ENCODE assay signal across 15 cellular contexts in the genomic region with DNA sequence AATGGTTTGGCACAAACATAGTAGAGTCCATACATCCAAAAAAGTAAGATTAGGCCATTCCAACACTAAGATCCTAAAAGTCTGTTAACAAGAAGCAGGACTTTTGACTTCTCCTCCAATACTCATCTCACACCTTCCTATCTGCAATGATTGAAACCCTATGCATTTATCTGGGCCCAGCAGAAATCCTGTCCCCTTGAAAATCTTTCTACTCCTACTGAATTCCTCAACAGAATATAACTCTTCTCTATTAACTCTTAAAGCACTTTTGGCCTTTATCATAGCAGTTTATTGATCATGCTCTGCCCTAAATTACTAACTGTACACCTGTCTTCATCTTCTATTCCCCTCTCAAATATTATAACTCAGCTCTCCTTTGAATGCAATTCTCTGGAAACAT. TPM values are rescaled to one million over a fixed set of nuclear protein-coding genes. Genes with fewer than 3 reads are reported as not detected.
DNase-seq lines count a peak whose midpoint lies in the region; ATAC-seq and TF ChIP-seq lines count a peak whose summit lies in the region.
"Had no signal": no experiment of that assay in that cellular context is flagged by ENCODE, and none has a peak within 500 bp of the region (broad histone marks: within the 10 kb centered on the region; RNA-seq: fewer than 3 reads in every experiment).

No MANE protein-coding gene starts in this region.

- no peak overlapping the region for H3K4me3 Mint-ChIP-seq in endodermal cell
- H3K4me3 Mint-ChIP-seq in stimulated activated naive CD8-positive, alpha-beta T cell treated with anti-CD3 and anti-CD28 coated beads, Interleukin-15, amount 100 ng/mL, for 72 hours = peak overlapping the region; percentile 55 to 97
- H3K4me3 Mint-ChIP-seq: HFFc6 had no signal

- H3K4me1 Mint-ChIP-seq in endodermal cell = peaks cover 38% of the 10 kb centered on the region
- H3K4me1 Mint-ChIP-seq in stimulated activated naive CD8-positive, alpha-beta T cell treated with anti-CD3 and anti-CD28 coated beads, Interleukin-15, amount 100 ng/mL, for 72 hours = peaks cover 63% of the 10 kb centered on the region

- no peaks in the 10 kb centered on the region for H3K9me2 ChIP-seq in OCI-LY7 (ENCODE audit: insufficient read depth, low read length)

- H3K4me1 ChIP-seq in mammary epithelial cell (ENCODE audit: insufficient read depth, low read length) (peaks cover 6% of the 10 kb centered on the region), breast epithelium (peaks cover 0 to 8% of the 10 kb centered on the region in 2 donors), OCI-LY7 (ENCODE audit: insufficient read depth, low read length, poor library complexity, severe bottlenecking) (peaks cover 40% of the 10 kb centered on the region), endodermal cell (ENCODE audit: control insufficient read depth, insufficient read depth, low read length) (peaks cover 7% of the 10 kb centered on the region), HAP-1 (peaks cover 16% of the 10 kb centered on the region)

- TF ChIP-seq CTCF in mammary epithelial cell (conservative IDR thresholded peaks at IDR 0.05 in 1 of 2, IDR thresholded peaks at IDR 0.05 in 1 of 2; ENCODE audit: extremely low read depth in 1 of 2, insufficient read depth in 1 of 2, low read depth in 1 of 2, low read length in 2 of 2) = no peak
- no peak for TF ChIP-seq CTCF in breast epithelium (IDR thresholded peaks at IDR 0.05)
- no peak for TF ChIP-seq CTCF in OCI-LY7 (conservative IDR thresholded peaks at IDR 0.05; ENCODE audit: low read length)
- TF ChIP-seq CTCF in endodermal cell (conservative IDR thresholded peaks at IDR 0.05) = no peak

- BruUV-seq in mammary epithelial cell (replicated peaks; lab: Mats Ljungman, UMichigan) (no TSS peak), OCI-LY7 (replicated peaks; lab: Mats Ljungman, UMichigan) (no TSS peak)

- H3K36me3 ChIP-seq in mammary epithelial cell (ENCODE audit: insufficient read depth, low read length) (no peaks in the 10 kb centered on the region), breast epithelium (no peaks in the 10 kb centered on the region), OCI-LY7 (ENCODE audit: insufficient read depth, low read length) (peaks cover 62% of the 10 kb centered on the region), endodermal cell (ENCODE audit: control insufficient read depth, insufficient read depth, low read length) (no peaks in the 10 kb centered on the region), HAP-1 (replicated peaks) (peaks cover 4% of the 10 kb centered on the region; the same call in 1 of the 2 replicates)
- H3K36me3 ChIP-seq: colonic mucosa, pancreas had no signal

- POLR2A ChIA-PET in OCI-LY7 (lab: Charles Lee) = interaction anchor here (0.9 to 1.4 kb wide), 2 partner anchors 21 to 56 kb away, joined by 3 to 4 read pairs; a partner anchor contains a TSS

- H3K27me3 ChIP-seq in mammary epithelial cell (ENCODE audit: insufficient read depth, low read length) (no peaks in the 10 kb centered on the region), breast epithelium (no peaks in the 10 kb centered on the region), endodermal cell (ENCODE audit: control insufficient read depth, insufficient read depth, low read length, poor library complexity, severe bottlenecking) (no peaks in the 10 kb centered on the region), HAP-1 (ENCODE audit: low read depth) (no peaks in the 10 kb centered on the region)
- H3K27me3 ChIP-seq: colonic mucosa, pancreas had no signal

- in situ Hi-C loops in mammary epithelial cell (cut with MboI; ENCODE audit: low sequenced_read_pairs in 2 of 2) = no loop called here
- in situ Hi-C loops in HAP-1 (cut with MboI; ENCODE audit: low sequenced_read_pairs) = no loop called here

- H3K4me3 ChIP-seq in mammary epithelial cell (replicated peaks in 1 of 3; ENCODE audit: insufficient read depth in 1 of 3, low read depth in 2 of 3, low read length in 3 of 3) = no peak overlapping the region
- no peak overlapping the region for H3K4me3 ChIP-seq in breast epithelium
- no peak overlapping the region for H3K4me3 ChIP-seq in OCI-LY7 (ENCODE audit: low read depth, low read length, poor library complexity, severe bottlenecking)
- peak overlapping the region; percentile 51 for H3K4me3 ChIP-seq in endodermal cell (ENCODE audit: low read length)
- no peak overlapping the region for H3K4me3 ChIP-seq in HAP-1
- H3K4me3 ChIP-seq: colonic mucosa, pancreas had no signal

- peaks cover 2% of the 10 kb centered on the region for H3K36me3 Mint-ChIP-seq in endodermal cell (ENCODE audit: low read depth)

- H2AFZ ChIP-seq in mammary epithelial cell (ENCODE audit: low read depth, low read length) (no peak overlapping the region), OCI-LY7 (ENCODE audit: low read length) (no peak overlapping the region)

- TF ChIP-seq POLR2A in breast epithelium (IDR thresholded peaks at IDR 0.05) = no peak

- intact Hi-C loops in mammary epithelial cell (cut with micrococcal nuclease) = no loop called here
- intact Hi-C loops in breast epithelium (cut with DNase I; ENCODE audit: low total_unique reads) = no loop called here
- intact Hi-C loops in OCI-LY7 (cut with micrococcal nuclease; ENCODE audit: unreplicated experiment) = no loop called here

- CTCF ChIA-PET in mammary epithelial cell (lab: Charles Lee; ENCODE audit: low non-redundant PET) (no interaction called here), OCI-LY7 (lab: Charles Lee; ENCODE audit: unreplicated experiment) (no interaction called here)

- H3K27ac ChIP-seq in mammary epithelial cell (ENCODE audit: insufficient read depth, low read depth, low read length) (no peak overlapping the region), breast epithelium (no peak overlapping the region), OCI-LY7 (ENCODE audit: low read depth, low read length, poor library complexity, severe bottlenecking) (no peak overlapping the region), endodermal cell (ENCODE audit: low read depth, low read length) (no peak overlapping the region)
- H3K27ac ChIP-seq: colonic mucosa, pancreas had no signal

- no peaks in the 10 kb centered on the region for H3K9me3 Mint-ChIP-seq in endodermal cell
- no peaks in the 10 kb centered on the region for H3K9me3 Mint-ChIP-seq in stimulated activated naive CD8-positive, alpha-beta T cell treated with anti-CD3 and anti-CD28 coated beads, Interleukin-15, amount 100 ng/mL, for 72 hours
- H3K9me3 Mint-ChIP-seq: HFFc6 had no signal

- H4K20me1 ChIP-seq in mammary epithelial cell (ENCODE audit: insufficient read depth, low read length) (peaks cover 3% of the 10 kb centered on the region), OCI-LY7 (ENCODE audit: insufficient read depth, low read length) (peaks cover 78% of the 10 kb centered on the region)

- H3K27me3 Mint-ChIP-seq in endodermal cell (ENCODE audit: insufficient read depth) = no peaks in the 10 kb centered on the region
- H3K27me3 Mint-ChIP-seq in stimulated activated naive CD8-positive, alpha-beta T cell treated with anti-CD3 and anti-CD28 coated beads, Interleukin-15, amount 100 ng/mL, for 72 hours = no peaks in the 10 kb centered on the region

- no peak for DNase-seq in mammary epithelial cell
- no peak for DNase-seq in breast epithelium (ENCODE audit: low spot score in 2 of 2)
- DNase-seq in OCI-LY7 (ENCODE audit: low spot score) = no peak
- no peak for DNase-seq in endodermal cell
- DNase-seq in stimulated activated naive CD8-positive, alpha-beta T cell treated with anti-CD3 and anti-CD28 coated beads, Interleukin-15, amount 100 ng/mL, for 72 hours = no peak
- no peak for DNase-seq in NCI-H2029 treated with DMSO at 0.1 percent for 48 hours (lab: John Stamatoyannopoulos, UW)
- no peak for DNase-seq in HAP-1 (ENCODE audit: low spot score in 2 of 2)
- no peak for DNase-seq in SK-N-DZ (ENCODE audit: low spot score)
- DNase-seq: colonic mucosa, EL, HFFc6, islet precursor cell, NCI-H2029, pancreas, substantia nigra had no signal

- H3K9me3 ChIP-seq in mammary epithelial cell (replicated peaks; ENCODE audit: insufficient read depth, low read length) (no peaks in the 10 kb centered on the region), breast epithelium (no peaks in the 10 kb centered on the region), OCI-LY7 (ENCODE audit: low read length) (no peaks in the 10 kb centered on the region), endodermal cell (ENCODE audit: control insufficient read depth, low read length) (no peaks in the 10 kb centered on the region), HAP-1 (no peaks in the 10 kb centered on the region)
- H3K9me3 ChIP-seq: colonic mucosa, pancreas had no signal

- no peak overlapping the region for H3K27ac Mint-ChIP-seq in endodermal cell
- peak overlapping the region in 1 of 2 donors; percentile 22 for H3K27ac Mint-ChIP-seq in stimulated activated naive CD8-positive, alpha-beta T cell treated with anti-CD3 and anti-CD28 coated beads, Interleukin-15, amount 100 ng/mL, for 72 hours
- H3K27ac Mint-ChIP-seq: HFFc6 had no signal

- dilution Hi-C loops in mammary epithelial cell (cut with HindIII; ENCODE audit: low sequenced_read_pairs) = no loop called here

- H3K9ac ChIP-seq in mammary epithelial cell (ENCODE audit: insufficient read depth, low read length) (no peak overlapping the region), endodermal cell (ENCODE audit: extremely low read depth, low read length, poor library complexity, severe bottlenecking) (no peak overlapping the region)

- H3K4me2 ChIP-seq in mammary epithelial cell (ENCODE audit: insufficient read depth, low read depth, low read length) = peak overlapping the region; percentile 8
- peak overlapping the region; percentile 27; the same call in 1 of the 2 replicates for H3K4me2 ChIP-seq in OCI-LY7 (ENCODE audit: low read length)

- H3K79me2 ChIP-seq in mammary epithelial cell (ENCODE audit: insufficient read depth, low read length) (peaks cover 96% of the 10 kb centered on the region), OCI-LY7 (ENCODE audit: insufficient read depth, low read depth, low read length) (peaks cover 95% of the 10 kb centered on the region)

- no peak for ATAC-seq in stimulated activated naive CD8-positive, alpha-beta T cell treated with anti-CD3 and anti-CD28 coated beads, Interleukin-15, amount 100 ng/mL, for 72 hours
- ATAC-seq: pancreas had no signal

RNA-seq across cellular contexts. Expression of a gene that starts 4.6 kb away (rescaled TPM):
- total RNA-seq in mammary epithelial cell (100 to 1,000 TPM; 146 to 192 TPM), breast epithelium (10 to 100 TPM; 75.4 to 92.6 (median 86.2) TPM), OCI-LY7 (2022) (137 and 147 TPM in 2 replicates), endodermal cell (100 to 1,000 TPM; 176 to 183 TPM)
- 79.3 TPM for polyA plus RNA-seq in mammary epithelial cell
- 199 TPM for polyA minus RNA-seq in mammary epithelial cell
- total RNA-seq in OCI-LY7 (2014; rRNA removed; shearing (Covaris generic)) = 55.9 and 56.7 TPM in 2 replicates
- 143 TPM for polyA plus RNA-seq in endodermal cell (2013, experiment 1 of 2)
- 141 TPM for polyA plus RNA-seq in endodermal cell (2013, experiment 2 of 2)
- 127 and 144 TPM in 2 replicates for polyA plus RNA-seq in SK-N-DZ (2014; cell fraction: cytosol; rRNA removed)
- polyA plus RNA-seq in SK-N-DZ (2014; cell fraction: nucleus; rRNA removed) = 47.1 and 68.2 TPM in 2 replicates

RNA-seq across cellular contexts. Expression of a gene that starts 38.3 kb away (rescaled TPM):
- total RNA-seq in mammary epithelial cell (1 to 10 TPM; 2.9 to 5.2 TPM), breast epithelium (1 to 10 TPM in 2 of 3 donors, under 1 TPM in 1; 0.16 to 2.3 (median 1.6) TPM), OCI-LY7 (2022) (0.15 and 0.19 TPM in 2 replicates), endodermal cell (1 to 10 TPM in 1 of 2 donors, under 1 TPM in 1; 0.37 to 1.3 TPM)
- polyA plus RNA-seq in mammary epithelial cell = 1.1 TPM
- 1.7 TPM for polyA minus RNA-seq in mammary epithelial cell
- total RNA-seq in OCI-LY7 (2014; rRNA removed; shearing (Covaris generic)) = 0.06 and 0.13 TPM in 2 replicates
- polyA plus RNA-seq in endodermal cell (2013, experiment 1 of 2) = 0.53 TPM
- 0.62 TPM for polyA plus RNA-seq in endodermal cell (2013, experiment 2 of 2)
- polyA plus RNA-seq in SK-N-DZ (2014; cell fraction: cytosol; rRNA removed) = 1.9 and 2.5 TPM in 2 replicates
- polyA plus RNA-seq in SK-N-DZ (2014; cell fraction: nucleus; rRNA removed) = 2.1 and 3.2 TPM in 2 replicates

RNA-seq across cellular contexts. Expression of a gene that starts 55.8 kb away (rescaled TPM):
- total RNA-seq in mammary epithelial cell (10 to 100 TPM; 72.9 to 80.9 TPM), breast epithelium (10 to 100 TPM; 74.1 to 76.7 (median 74.1) TPM), OCI-LY7 (2022) (54.6 and 57.3 TPM in 2 replicates), endodermal cell (10 to 100 TPM; 74.5 to 75.1 TPM)
- polyA plus RNA-seq in mammary epithelial cell = 36.7 TPM
- polyA minus RNA-seq in mammary epithelial cell = 40.5 TPM
- 38.0 and 40.5 TPM in 2 replicates for total RNA-seq in OCI-LY7 (2014; rRNA removed; shearing (Covaris generic))
- polyA plus RNA-seq in endodermal cell (2013, experiment 1 of 2) = 63.9 TPM
- polyA plus RNA-seq in endodermal cell (2013, experiment 2 of 2) = 57.4 TPM
- 30.0 and 37.1 TPM in 2 replicates for polyA plus RNA-seq in SK-N-DZ (2014; cell fraction: cytosol; rRNA removed)
- 24.8 and 28.8 TPM in 2 replicates for polyA plus RNA-seq in SK-N-DZ (2014; cell fraction: nucleus; rRNA removed)
